24 cellular contexts compared by ENCODE assay signal in genomic region chr10:103589074-103589630, GRCh38.
DNase-seq lines count a peak whose midpoint lies in the region; ATAC-seq and TF ChIP-seq lines count a peak whose summit lies in the region.
"Had no signal": no experiment of that assay in that cellular context is flagged by ENCODE, and none has a peak within 500 bp of the region (broad histone marks: within the 10 kb centered on the region; RNA-seq: fewer than 3 reads in every experiment).

No MANE protein-coding gene starts in this region.

- H3K9me3 Mint-ChIP-seq in central memory CD8-positive, alpha-beta T cell = no peaks in the 10 kb centered on the region
- H3K9me3 Mint-ChIP-seq in stimulated activated effector memory CD8-positive, alpha-beta T cell treated with anti-CD3 and anti-CD28 coated beads, Interleukin-12 subunit alpha, Interleukin-12 subunit beta, amount 100 ng/mL, for 72 hours = no peaks in the 10 kb centered on the region

- intact Hi-C loops in dorsolateral prefrontal cortex (cut with DNase I) = no loop called here

- peaks cover 4% of the 10 kb centered on the region for H3K36me3 Mint-ChIP-seq in central memory CD8-positive, alpha-beta T cell (ENCODE audit: insufficient read depth)
- peaks cover 7% of the 10 kb centered on the region for H3K36me3 Mint-ChIP-seq in stimulated activated effector memory CD8-positive, alpha-beta T cell treated with anti-CD3 and anti-CD28 coated beads, Interleukin-12 subunit alpha, Interleukin-12 subunit beta, amount 100 ng/mL, for 72 hours

- peaks cover 14 to 32% (median 20%) of the 10 kb centered on the region in 10 experiments for H3K4me1 ChIP-seq in BLaER1 treated with 17β-estradiol and CSF1 and Interleukin-3, amounts not matched to agents 10 nM and 100 nM
- peaks cover 0 to 11% (median 7%) of the 10 kb centered on the region in 4 donors for H3K4me1 ChIP-seq in liver (ENCODE audit: control insufficient read depth in 4 of 4, insufficient read depth in 4 of 4, low read length in 3 of 4)
- H3K4me1 ChIP-seq: BE2C had no signal

- H3K4me1 Mint-ChIP-seq in central memory CD8-positive, alpha-beta T cell = no peaks in the 10 kb centered on the region
- peaks cover 6% of the 10 kb centered on the region for H3K4me1 Mint-ChIP-seq in stimulated activated effector memory CD8-positive, alpha-beta T cell treated with anti-CD3 and anti-CD28 coated beads, Interleukin-12 subunit alpha, Interleukin-12 subunit beta, amount 100 ng/mL, for 72 hours

- ATAC-seq in central memory CD8-positive, alpha-beta T cell (replicated peaks; ENCODE audit: extremely low read depth, poor library complexity, severe bottlenecking) = no peak
- ATAC-seq in stimulated activated effector memory CD8-positive, alpha-beta T cell treated with anti-CD3 and anti-CD28 coated beads, Interleukin-12 subunit alpha, Interleukin-12 subunit beta, amount 100 ng/mL, for 72 hours = no peak
- ATAC-seq: GM12878 had no signal

- no peak overlapping the region for H3K4me3 Mint-ChIP-seq in central memory CD8-positive, alpha-beta T cell
- H3K4me3 Mint-ChIP-seq in stimulated activated effector memory CD8-positive, alpha-beta T cell treated with anti-CD3 and anti-CD28 coated beads, Interleukin-12 subunit alpha, Interleukin-12 subunit beta, amount 100 ng/mL, for 72 hours = no peak overlapping the region

- TF ChIP-seq CTCF in liver (IDR thresholded peaks at IDR 0.05; ENCODE audit: low read depth, low read length, missing input control) = no peak
- TF ChIP-seq CTCF in dorsolateral prefrontal cortex (IDR thresholded peaks at IDR 0.05 in 54 of 56, conservative IDR thresholded peaks at IDR 0.05 in 2 of 56; ENCODE audit: low read depth in 1 of 56, partially characterized antibody in 56 of 56) = no peak

- peaks cover 0 to 33% (median 16%) of the 10 kb centered on the region in 11 experiments; a peak in 16 of 22 replicates for H3K9me3 ChIP-seq in BLaER1 treated with 17β-estradiol and CSF1 and Interleukin-3, amounts not matched to agents 10 nM and 100 nM (replicated peaks in 1 of 11)
- peaks cover 0 to 4% (median 0%) of the 10 kb centered on the region in 4 donors for H3K9me3 ChIP-seq in liver (ENCODE audit: control insufficient read depth in 4 of 4, low read length in 3 of 4)
- H3K9me3 ChIP-seq: BE2C had no signal

- DNase-seq in central memory CD8-positive, alpha-beta T cell (ENCODE audit: low spot score in 2 of 2) = no peak
- no peak for DNase-seq in stimulated activated effector memory CD8-positive, alpha-beta T cell treated with anti-CD3 and anti-CD28 coated beads, Interleukin-12 subunit alpha, Interleukin-12 subunit beta, amount 100 ng/mL, for 72 hours (ENCODE audit: low spot score in 2 of 2)
- DNase-seq in DMS79 (lab: John Stamatoyannopoulos, UW) (no peak), dorsolateral prefrontal cortex (no peak)
- no peak for DNase-seq in NK-92 treated with Interleukin-12 subunit alpha and Interleukin-12 subunit beta, amount 100 ng/mL, for 24 hours (lab: John Stamatoyannopoulos, UW)
- DNase-seq: 8988T, ACHN, BE2C, COR-L47, DMS53, GDM1, NCI-H1048, NCI-H1417, NCI-H1694, NCI-H2029 treated with DMSO at 0.1 percent for 48 hours, NCI-H446 treated with DMSO at 0.1 percent for 48 hours, NCI-H526, NCI-H82, RPMI8226, SHP77 had no signal

- no peaks in the 10 kb centered on the region for H3K27me3 ChIP-seq in BLaER1 treated with 17β-estradiol and CSF1 and Interleukin-3, amounts not matched to agents 10 nM and 100 nM
- H3K27me3 ChIP-seq in liver (ENCODE audit: control insufficient read depth in 4 of 4, insufficient read depth in 4 of 4, low read length in 3 of 4) (no peaks in the 10 kb centered on the region), dorsolateral prefrontal cortex (peaks cover 0 to 3% (median 0%) of the 10 kb centered on the region in 45 donors)
- H3K27me3 ChIP-seq: BE2C had no signal

- TF ChIP-seq RAD21 in liver (IDR thresholded peaks at IDR 0.05) = no peak

- H3K4me3 ChIP-seq in BLaER1 treated with 17β-estradiol and CSF1 and Interleukin-3, amounts not matched to agents 10 nM and 100 nM = no peak overlapping the region
- H3K4me3 ChIP-seq in liver (ENCODE audit: low read depth in 1 of 3, low read length in 3 of 3) (no peak overlapping the region), dorsolateral prefrontal cortex (no peak overlapping the region)
- H3K4me3 ChIP-seq: GM12878 had no signal

- WGBS in liver = 65% methylated on average over 15 of the region's 15 CpGs

- peaks cover under 1 to 21% (median 11%) of the 10 kb centered on the region in 11 experiments; a peak in 11 of 22 replicates for H4K20me1 ChIP-seq in BLaER1 treated with 17β-estradiol and CSF1 and Interleukin-3, amounts not matched to agents 10 nM and 100 nM

- H3K36me3 ChIP-seq in BLaER1 treated with 17β-estradiol and CSF1 and Interleukin-3, amounts not matched to agents 10 nM and 100 nM = peaks cover 0 to 7% (median 0%) of the 10 kb centered on the region in 11 experiments; a peak in 5 of 22 replicates
- H3K36me3 ChIP-seq in liver (ENCODE audit: control insufficient read depth in 4 of 4, insufficient read depth in 3 of 4, low read depth in 1 of 4, low read length in 3 of 4) = peaks cover 0 to 3% (median 0%) of the 10 kb centered on the region in 4 donors
- H3K36me3 ChIP-seq: BE2C had no signal

- no peak overlapping the region for H3K9ac ChIP-seq in BLaER1 treated with 17β-estradiol and CSF1 and Interleukin-3, amounts not matched to agents 10 nM and 100 nM
- no peak overlapping the region for H3K9ac ChIP-seq in liver (ENCODE audit: low read depth in 1 of 2, low read length in 2 of 2)

- H3K27ac ChIP-seq in BLaER1 treated with 17β-estradiol and CSF1 and Interleukin-3, amounts not matched to agents 10 nM and 100 nM = no peak overlapping the region
- H3K27ac ChIP-seq in liver (ENCODE audit: low read depth in 1 of 2, low read length in 2 of 2) (no peak overlapping the region), dorsolateral prefrontal cortex (peak overlapping the region in 1 of 59 donors; percentile 53)
- H3K27ac ChIP-seq: HL-60 had no signal

- H3K27me3 Mint-ChIP-seq in central memory CD8-positive, alpha-beta T cell = no peaks in the 10 kb centered on the region

- peak overlapping the region; percentile 11 to 49 (median 24); a peak in 5 of 22 replicates for H3K4me2 ChIP-seq in BLaER1 treated with 17β-estradiol and CSF1 and Interleukin-3, amounts not matched to agents 10 nM and 100 nM

- H3K27ac Mint-ChIP-seq in central memory CD8-positive, alpha-beta T cell (ENCODE audit: low read depth) = peak overlapping the region; percentile 63
- peak overlapping the region; percentile 68 for H3K27ac Mint-ChIP-seq in stimulated activated effector memory CD8-positive, alpha-beta T cell treated with anti-CD3 and anti-CD28 coated beads, Interleukin-12 subunit alpha, Interleukin-12 subunit beta, amount 100 ng/mL, for 72 hours

TF ChIP-seq in liver, 16 proteins besides CTCF, POLR2A, EP300 and RAD21:
- TF ChIP-seq HNF4A (conservative IDR thresholded peaks at IDR 0.05) = peak; percentile 55 to 65
- TF ChIP-seq HNF4G (IDR thresholded peaks at IDR 0.05) = no peak
- TF ChIP-seq RXRA (IDR thresholded peaks at IDR 0.05) = peak in 1 of 2 donors; percentile 13
TF ChIP-seq in liver: peak in this region for 2.
